Comparison of ENCODE assay signal across 1 cellular context in the genomic region with DNA sequence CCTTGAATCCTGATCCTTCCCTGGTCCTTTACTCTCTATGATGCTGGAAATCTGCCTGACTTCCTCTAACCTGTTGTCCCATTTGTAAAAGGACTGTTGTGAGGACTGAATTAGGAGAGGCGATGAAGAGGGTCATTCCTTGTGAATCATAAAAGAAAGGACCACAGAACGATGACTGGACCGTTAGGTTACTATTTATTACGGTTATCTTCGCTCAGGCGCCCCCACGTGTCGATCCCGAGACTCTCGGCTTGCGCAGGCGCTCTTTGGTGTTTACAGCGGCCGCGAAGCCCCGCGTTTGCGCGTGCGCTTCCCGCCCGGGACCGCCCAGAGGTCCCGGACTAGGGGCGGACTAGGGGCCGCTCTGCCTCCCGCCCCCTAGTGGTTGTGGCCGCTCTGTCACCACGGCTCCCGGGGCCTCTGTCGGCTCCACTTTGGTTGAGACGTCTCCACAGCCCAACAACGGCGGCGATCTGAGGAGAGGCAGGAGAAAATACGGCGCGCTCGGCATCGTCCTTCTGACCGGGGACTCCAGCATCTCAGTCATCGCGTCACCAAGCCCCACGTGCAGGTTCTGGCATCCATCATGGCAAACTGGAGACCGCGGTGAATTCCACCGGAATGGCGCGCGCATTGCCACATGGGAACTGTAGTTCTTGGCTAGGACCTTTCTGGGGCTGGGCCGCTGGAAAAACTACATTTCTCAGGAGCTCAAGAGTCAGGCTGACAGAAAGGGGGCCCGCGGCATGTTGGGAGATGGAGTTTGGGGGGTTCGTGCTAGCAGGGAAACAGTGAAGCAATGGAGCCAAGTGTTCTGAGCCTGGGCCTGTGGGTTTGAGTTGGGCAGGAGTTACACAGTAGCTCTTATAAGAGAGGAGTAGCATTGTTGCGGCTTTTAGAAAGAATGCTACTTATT.
A peak's percentile ranks its signal among the peaks of the same experiment; 100 is the strongest.
TF ChIP-seq lines count a peak whose summit lies in the region.

A gene with protein sequence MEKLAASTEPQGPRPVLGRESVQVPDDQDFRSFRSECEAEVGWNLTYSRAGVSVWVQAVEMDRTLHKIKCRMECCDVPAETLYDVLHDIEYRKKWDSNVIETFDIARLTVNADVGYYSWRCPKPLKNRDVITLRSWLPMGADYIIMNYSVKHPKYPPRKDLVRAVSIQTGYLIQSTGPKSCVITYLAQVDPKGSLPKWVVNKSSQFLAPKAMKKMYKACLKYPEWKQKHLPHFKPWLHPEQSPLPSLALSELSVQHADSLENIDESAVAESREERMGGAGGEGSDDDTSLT (minus strand): TSS at position 596 of the 916 bp plus-strand sequence. CDS start 12,866 bp downstream, outside the sequence.

TF ChIP-seq in HepG2, 621 proteins besides CTCF, POLR2A, EP300 and RAD21 (continued from another document and continues in another):
- no peak for TF ChIP-seq PHB2 (IDR thresholded peaks at IDR 0.05; ENCODE audit: partially characterized antibody)
- TF ChIP-seq ZNF24 (IDR thresholded peaks at IDR 0.05) = peak; percentile 40; the same call in 1 of the 2 replicates
- TF ChIP-seq, protein P1, sequence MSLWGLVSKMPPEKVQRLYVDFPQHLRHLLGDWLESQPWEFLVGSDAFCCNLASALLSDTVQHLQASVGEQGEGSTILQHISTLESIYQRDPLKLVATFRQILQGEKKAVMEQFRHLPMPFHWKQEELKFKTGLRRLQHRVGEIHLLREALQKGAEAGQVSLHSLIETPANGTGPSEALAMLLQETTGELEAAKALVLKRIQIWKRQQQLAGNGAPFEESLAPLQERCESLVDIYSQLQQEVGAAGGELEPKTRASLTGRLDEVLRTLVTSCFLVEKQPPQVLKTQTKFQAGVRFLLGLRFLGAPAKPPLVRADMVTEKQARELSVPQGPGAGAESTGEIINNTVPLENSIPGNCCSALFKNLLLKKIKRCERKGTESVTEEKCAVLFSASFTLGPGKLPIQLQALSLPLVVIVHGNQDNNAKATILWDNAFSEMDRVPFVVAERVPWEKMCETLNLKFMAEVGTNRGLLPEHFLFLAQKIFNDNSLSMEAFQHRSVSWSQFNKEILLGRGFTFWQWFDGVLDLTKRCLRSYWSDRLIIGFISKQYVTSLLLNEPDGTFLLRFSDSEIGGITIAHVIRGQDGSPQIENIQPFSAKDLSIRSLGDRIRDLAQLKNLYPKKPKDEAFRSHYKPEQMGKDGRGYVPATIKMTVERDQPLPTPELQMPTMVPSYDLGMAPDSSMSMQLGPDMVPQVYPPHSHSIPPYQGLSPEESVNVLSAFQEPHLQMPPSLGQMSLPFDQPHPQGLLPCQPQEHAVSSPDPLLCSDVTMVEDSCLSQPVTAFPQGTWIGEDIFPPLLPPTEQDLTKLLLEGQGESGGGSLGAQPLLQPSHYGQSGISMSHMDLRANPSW (CRISPR knock-in tag; IDR thresholded peaks at IDR 0.05; ENCODE audit: borderline replicate concordance) = peak; percentile 90; the same call in 1 of the 2 replicates
- TF ChIP-seq, protein P2, sequence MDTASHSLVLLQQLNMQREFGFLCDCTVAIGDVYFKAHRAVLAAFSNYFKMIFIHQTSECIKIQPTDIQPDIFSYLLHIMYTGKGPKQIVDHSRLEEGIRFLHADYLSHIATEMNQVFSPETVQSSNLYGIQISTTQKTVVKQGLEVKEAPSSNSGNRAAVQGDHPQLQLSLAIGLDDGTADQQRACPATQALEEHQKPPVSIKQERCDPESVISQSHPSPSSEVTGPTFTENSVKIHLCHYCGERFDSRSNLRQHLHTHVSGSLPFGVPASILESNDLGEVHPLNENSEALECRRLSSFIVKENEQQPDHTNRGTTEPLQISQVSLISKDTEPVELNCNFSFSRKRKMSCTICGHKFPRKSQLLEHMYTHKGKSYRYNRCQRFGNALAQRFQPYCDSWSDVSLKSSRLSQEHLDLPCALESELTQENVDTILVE (CRISPR knock-in tag; IDR thresholded peaks at IDR 0.05) = peak; percentile 24; the same call in 1 of the 2 replicates
- TF ChIP-seq HOXA5 (CRISPR knock-in tag; IDR thresholded peaks at IDR 0.05) = peak; percentile 74; the same call in 1 of the 2 replicates
- TF ChIP-seq, protein P3, sequence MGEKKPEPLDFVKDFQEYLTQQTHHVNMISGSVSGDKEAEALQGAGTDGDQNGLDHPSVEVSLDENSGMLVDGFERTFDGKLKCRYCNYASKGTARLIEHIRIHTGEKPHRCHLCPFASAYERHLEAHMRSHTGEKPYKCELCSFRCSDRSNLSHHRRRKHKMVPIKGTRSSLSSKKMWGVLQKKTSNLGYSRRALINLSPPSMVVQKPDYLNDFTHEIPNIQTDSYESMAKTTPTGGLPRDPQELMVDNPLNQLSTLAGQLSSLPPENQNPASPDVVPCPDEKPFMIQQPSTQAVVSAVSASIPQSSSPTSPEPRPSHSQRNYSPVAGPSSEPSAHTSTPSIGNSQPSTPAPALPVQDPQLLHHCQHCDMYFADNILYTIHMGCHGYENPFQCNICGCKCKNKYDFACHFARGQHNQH (CRISPR knock-in tag; IDR thresholded peaks at IDR 0.05) = peak; percentile 86
- TF ChIP-seq, protein P4, sequence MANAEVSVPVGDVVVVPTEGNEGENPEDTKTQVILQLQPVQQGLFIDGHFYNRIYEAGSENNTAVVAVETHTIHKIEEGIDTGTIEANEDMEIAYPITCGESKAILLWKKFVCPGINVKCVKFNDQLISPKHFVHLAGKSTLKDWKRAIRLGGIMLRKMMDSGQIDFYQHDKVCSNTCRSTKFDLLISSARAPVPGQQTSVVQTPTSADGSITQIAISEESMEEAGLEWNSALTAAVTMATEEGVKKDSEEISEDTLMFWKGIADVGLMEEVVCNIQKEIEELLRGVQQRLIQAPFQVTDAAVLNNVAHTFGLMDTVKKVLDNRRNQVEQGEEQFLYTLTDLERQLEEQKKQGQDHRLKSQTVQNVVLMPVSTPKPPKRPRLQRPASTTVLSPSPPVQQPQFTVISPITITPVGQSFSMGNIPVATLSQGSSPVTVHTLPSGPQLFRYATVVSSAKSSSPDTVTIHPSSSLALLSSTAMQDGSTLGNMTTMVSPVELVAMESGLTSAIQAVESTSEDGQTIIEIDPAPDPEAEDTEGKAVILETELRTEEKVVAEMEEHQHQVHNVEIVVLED (CRISPR knock-in tag; IDR thresholded peaks at IDR 0.05; ENCODE audit: borderline replicate concordance) = peak; percentile 80
- TF ChIP-seq ZNF331 (CRISPR knock-in tag; IDR thresholded peaks at IDR 0.05) = 0 out of 2 replicates have a peak, but pooled peaks have one; percentile 9
- TF ChIP-seq ZNF547 (CRISPR knock-in tag; IDR thresholded peaks at IDR 0.05) = peak; percentile 90
- TF ChIP-seq ZNF138 (CRISPR knock-in tag; IDR thresholded peaks at IDR 0.05; ENCODE audit: low read depth) = 0 out of 2 replicates have a peak, but pooled peaks have one; percentile 82
- TF ChIP-seq, protein P5, sequence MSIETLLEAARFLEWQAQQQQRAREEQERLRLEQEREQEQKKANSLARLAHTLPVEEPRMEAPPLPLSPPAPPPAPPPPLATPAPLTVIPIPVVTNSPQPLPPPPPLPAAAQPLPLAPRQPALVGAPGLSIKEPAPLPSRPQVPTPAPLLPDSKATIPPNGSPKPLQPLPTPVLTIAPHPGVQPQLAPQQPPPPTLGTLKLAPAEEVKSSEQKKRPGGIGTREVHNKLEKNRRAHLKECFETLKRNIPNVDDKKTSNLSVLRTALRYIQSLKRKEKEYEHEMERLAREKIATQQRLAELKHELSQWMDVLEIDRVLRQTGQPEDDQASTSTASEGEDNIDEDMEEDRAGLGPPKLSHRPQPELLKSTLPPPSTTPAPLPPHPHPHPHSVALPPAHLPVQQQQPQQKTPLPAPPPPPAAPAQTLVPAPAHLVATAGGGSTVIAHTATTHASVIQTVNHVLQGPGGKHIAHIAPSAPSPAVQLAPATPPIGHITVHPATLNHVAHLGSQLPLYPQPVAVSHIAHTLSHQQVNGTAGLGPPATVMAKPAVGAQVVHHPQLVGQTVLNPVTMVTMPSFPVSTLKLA (IDR thresholded peaks at IDR 0.05) = peak; percentile 81
- TF ChIP-seq KMT2A (CRISPR knock-in tag; IDR thresholded peaks at IDR 0.05) = peak; percentile 34; the same call in 1 of the 2 replicates
- TF ChIP-seq, protein P6, sequence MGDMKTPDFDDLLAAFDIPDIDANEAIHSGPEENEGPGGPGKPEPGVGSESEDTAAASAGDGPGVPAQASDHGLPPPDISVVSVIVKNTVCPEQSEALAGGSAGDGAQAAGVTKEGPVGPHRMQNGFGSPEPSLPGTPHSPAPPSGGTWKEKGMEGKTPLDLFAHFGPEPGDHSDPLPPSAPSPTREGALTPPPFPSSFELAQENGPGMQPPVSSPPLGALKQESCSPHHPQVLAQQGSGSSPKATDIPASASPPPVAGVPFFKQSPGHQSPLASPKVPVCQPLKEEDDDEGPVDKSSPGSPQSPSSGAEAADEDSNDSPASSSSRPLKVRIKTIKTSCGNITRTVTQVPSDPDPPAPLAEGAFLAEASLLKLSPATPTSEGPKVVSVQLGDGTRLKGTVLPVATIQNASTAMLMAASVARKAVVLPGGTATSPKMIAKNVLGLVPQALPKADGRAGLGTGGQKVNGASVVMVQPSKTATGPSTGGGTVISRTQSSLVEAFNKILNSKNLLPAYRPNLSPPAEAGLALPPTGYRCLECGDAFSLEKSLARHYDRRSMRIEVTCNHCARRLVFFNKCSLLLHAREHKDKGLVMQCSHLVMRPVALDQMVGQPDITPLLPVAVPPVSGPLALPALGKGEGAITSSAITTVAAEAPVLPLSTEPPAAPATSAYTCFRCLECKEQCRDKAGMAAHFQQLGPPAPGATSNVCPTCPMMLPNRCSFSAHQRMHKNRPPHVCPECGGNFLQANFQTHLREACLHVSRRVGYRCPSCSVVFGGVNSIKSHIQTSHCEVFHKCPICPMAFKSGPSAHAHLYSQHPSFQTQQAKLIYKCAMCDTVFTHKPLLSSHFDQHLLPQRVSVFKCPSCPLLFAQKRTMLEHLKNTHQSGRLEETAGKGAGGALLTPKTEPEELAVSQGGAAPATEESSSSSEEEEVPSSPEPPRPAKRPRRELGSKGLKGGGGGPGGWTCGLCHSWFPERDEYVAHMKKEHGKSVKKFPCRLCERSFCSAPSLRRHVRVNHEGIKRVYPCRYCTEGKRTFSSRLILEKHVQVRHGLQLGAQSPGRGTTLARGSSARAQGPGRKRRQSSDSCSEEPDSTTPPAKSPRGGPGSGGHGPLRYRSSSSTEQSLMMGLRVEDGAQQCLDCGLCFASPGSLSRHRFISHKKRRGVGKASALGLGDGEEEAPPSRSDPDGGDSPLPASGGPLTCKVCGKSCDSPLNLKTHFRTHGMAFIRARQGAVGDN (CRISPR knock-in tag; IDR thresholded peaks at IDR 0.05) = peak; percentile 92
- TF ChIP-seq ZBTB38 (CRISPR knock-in tag; IDR thresholded peaks at IDR 0.05) = peak; percentile 24; the same call in 1 of the 2 replicates
- TF ChIP-seq SAFB2 (CRISPR knock-in tag; IDR thresholded peaks at IDR 0.05; ENCODE audit: borderline replicate concordance, low read depth) = peak; percentile 41; the same call in 1 of the 2 replicates
- TF ChIP-seq SP4 (CRISPR knock-in tag; IDR thresholded peaks at IDR 0.05) = peak; percentile 92
- peak; percentile 85 for TF ChIP-seq FOXA3 (CRISPR knock-in tag; IDR thresholded peaks at IDR 0.05)
- TF ChIP-seq ZNF350 (CRISPR knock-in tag; IDR thresholded peaks at IDR 0.05; ENCODE audit: borderline replicate concordance, low read depth) = peak; percentile 89; the same call in 1 of the 2 replicates
- TF ChIP-seq PHF21A (CRISPR knock-in tag; IDR thresholded peaks at IDR 0.05) = peak; percentile 90
- peak; percentile 84 for TF ChIP-seq TBX2 (CRISPR knock-in tag; IDR thresholded peaks at IDR 0.05; ENCODE audit: borderline replicate concordance)
- peak; percentile 88; the same call in 1 of the 2 replicates for TF ChIP-seq GLI4 (CRISPR knock-in tag; IDR thresholded peaks at IDR 0.05; ENCODE audit: borderline replicate concordance)
- TF ChIP-seq TAF15 (IDR thresholded peaks at IDR 0.05; ENCODE audit: low read depth, low read length, poor library complexity, severe bottlenecking) = peak; percentile 89
- TF ChIP-seq, protein P7, sequence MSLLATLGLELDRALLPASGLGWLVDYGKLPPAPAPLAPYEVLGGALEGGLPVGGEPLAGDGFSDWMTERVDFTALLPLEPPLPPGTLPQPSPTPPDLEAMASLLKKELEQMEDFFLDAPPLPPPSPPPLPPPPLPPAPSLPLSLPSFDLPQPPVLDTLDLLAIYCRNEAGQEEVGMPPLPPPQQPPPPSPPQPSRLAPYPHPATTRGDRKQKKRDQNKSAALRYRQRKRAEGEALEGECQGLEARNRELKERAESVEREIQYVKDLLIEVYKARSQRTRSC (CRISPR knock-in tag; IDR thresholded peaks at IDR 0.05; ENCODE audit: low read depth) = 0 out of 2 replicates have a peak, but pooled peaks have one; percentile 1
- 0 out of 2 replicates have a peak, but pooled peaks have one; percentile 70 for TF ChIP-seq MAF1 (CRISPR knock-in tag; IDR thresholded peaks at IDR 0.05; ENCODE audit: borderline replicate concordance)
- TF ChIP-seq, protein P8, sequence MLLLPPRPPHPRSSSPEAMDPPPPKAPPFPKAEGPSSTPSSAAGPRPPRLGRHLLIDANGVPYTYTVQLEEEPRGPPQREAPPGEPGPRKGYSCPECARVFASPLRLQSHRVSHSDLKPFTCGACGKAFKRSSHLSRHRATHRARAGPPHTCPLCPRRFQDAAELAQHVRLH (CRISPR knock-in tag; IDR thresholded peaks at IDR 0.05; ENCODE audit: borderline replicate concordance, low read depth) = peak; percentile 95; the same call in 1 of the 2 replicates
- TF ChIP-seq LCORL (IDR thresholded peaks at IDR 0.05) = no peak
- TF ChIP-seq LCORL (CRISPR knock-in tag; IDR thresholded peaks at IDR 0.05) = peak; percentile 57; the same call in 1 of the 2 replicates
- TF ChIP-seq HES4 (CRISPR knock-in tag; IDR thresholded peaks at IDR 0.05; ENCODE audit: borderline replicate concordance) = no peak
- TF ChIP-seq NFRKB (IDR thresholded peaks at IDR 0.05) = no peak
- TF ChIP-seq ZNF546 (CRISPR knock-in tag; conservative IDR thresholded peaks at IDR 0.05) = 0 out of 2 replicates have a peak, but pooled peaks have one; percentile 62
- TF ChIP-seq SMC3 (IDR thresholded peaks at IDR 0.05; ENCODE audit: low read length) = peak; percentile 53
- TF ChIP-seq GATAD2A (CRISPR knock-in tag; IDR thresholded peaks at IDR 0.05) = 0 out of 2 replicates have a peak, but pooled peaks have one; percentile 16
- peak; percentile 93 for TF ChIP-seq ZNF143 (CRISPR knock-in tag; IDR thresholded peaks at IDR 0.05)
- TF ChIP-seq, protein P9, sequence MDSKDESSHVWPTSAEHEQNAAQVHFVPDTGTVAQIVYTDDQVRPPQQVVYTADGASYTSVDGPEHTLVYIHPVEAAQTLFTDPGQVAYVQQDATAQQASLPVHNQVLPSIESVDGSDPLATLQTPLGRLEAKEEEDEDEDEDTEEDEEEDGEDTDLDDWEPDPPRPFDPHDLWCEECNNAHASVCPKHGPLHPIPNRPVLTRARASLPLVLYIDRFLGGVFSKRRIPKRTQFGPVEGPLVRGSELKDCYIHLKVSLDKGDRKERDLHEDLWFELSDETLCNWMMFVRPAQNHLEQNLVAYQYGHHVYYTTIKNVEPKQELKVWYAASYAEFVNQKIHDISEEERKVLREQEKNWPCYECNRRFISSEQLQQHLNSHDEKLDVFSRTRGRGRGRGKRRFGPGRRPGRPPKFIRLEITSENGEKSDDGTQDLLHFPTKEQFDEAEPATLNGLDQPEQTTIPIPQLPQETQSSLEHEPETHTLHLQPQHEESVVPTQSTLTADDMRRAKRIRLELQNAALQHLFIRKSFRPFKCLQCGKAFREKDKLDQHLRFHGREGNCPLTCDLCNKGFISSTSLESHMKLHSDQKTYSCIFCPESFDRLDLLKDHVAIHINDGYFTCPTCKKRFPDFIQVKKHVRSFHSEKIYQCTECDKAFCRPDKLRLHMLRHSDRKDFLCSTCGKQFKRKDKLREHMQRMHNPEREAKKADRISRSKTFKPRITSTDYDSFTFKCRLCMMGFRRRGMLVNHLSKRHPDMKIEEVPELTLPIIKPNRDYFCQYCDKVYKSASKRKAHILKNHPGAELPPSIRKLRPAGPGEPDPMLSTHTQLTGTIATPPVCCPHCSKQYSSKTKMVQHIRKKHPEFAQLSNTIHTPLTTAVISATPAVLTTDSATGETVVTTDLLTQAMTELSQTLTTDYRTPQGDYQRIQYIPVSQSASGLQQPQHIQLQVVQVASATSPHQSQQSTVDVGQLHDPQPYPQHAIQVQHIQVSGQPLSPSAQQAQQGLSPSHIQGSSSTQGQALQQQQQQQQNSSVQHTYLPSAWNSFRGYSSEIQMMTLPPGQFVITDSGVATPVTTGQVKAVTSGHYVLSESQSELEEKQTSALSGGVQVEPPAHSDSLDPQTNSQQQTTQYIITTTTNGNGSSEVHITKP (CRISPR knock-in tag; IDR thresholded peaks at IDR 0.05; ENCODE audit: low read depth) = peak; percentile 35; the same call in 1 of the 2 replicates
